1 cellular context compared by ENCODE assay signal in the genomic region with DNA sequence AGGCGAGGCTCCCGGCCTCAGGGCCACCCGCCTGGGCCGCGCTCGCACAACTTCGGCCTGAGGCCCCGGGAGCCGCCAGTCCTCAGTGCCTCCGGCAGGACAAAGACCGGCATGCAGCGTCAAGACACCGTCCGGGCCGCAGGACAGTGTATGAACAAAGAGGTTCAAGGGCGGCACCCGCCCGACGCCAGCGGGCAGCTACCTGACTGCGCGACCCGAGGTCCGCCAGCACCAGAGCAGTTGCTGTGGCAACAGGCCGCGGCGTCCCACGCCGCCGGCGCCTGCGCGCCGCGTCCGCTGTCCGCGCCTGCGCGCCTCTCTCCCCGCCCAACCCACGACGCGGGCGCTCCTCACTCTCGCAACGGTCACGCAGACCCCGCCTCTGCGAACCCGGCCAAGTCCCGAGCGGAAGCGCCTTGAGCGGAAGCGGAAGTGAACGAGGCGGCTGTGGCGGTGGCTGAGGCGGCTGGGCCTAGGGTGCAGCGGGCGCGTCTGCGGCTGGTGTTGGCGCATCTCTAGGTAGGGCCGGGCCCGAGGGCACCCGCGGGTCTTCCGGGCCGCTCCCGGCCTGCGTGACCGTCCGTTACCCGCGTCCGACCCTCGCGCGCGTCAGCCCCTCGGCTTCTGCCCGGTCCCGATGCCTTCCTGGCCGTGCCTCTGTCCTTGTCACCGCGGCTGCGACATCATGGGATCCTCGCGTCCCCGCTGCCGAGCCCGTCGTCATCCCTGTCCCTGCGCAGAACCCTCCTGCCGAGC.
TF ChIP-seq lines count a peak whose summit lies in the region.

A gene with protein sequence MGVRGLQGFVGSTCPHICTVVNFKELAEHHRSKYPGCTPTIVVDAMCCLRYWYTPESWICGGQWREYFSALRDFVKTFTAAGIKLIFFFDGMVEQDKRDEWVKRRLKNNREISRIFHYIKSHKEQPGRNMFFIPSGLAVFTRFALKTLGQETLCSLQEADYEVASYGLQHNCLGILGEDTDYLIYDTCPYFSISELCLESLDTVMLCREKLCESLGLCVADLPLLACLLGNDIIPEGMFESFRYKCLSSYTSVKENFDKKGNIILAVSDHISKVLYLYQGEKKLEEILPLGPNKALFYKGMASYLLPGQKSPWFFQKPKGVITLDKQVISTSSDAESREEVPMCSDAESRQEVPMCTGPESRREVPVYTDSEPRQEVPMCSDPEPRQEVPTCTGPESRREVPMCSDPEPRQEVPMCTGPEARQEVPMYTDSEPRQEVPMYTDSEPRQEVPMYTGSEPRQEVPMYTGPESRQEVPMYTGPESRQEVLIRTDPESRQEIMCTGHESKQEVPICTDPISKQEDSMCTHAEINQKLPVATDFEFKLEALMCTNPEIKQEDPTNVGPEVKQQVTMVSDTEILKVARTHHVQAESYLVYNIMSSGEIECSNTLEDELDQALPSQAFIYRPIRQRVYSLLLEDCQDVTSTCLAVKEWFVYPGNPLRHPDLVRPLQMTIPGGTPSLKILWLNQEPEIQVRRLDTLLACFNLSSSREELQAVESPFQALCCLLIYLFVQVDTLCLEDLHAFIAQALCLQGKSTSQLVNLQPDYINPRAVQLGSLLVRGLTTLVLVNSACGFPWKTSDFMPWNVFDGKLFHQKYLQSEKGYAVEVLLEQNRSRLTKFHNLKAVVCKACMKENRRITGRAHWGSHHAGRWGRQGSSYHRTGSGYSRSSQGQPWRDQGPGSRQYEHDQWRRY (plus strand): TSS at position 435 of the 756 bp plus-strand sequence. CDS start 10,633 bp downstream, outside the sequence.

TF ChIP-seq in HepG2, 621 proteins besides CTCF, POLR2A, EP300 and RAD21 (continued from another document and continues in another):
- TF ChIP-seq, protein P1, sequence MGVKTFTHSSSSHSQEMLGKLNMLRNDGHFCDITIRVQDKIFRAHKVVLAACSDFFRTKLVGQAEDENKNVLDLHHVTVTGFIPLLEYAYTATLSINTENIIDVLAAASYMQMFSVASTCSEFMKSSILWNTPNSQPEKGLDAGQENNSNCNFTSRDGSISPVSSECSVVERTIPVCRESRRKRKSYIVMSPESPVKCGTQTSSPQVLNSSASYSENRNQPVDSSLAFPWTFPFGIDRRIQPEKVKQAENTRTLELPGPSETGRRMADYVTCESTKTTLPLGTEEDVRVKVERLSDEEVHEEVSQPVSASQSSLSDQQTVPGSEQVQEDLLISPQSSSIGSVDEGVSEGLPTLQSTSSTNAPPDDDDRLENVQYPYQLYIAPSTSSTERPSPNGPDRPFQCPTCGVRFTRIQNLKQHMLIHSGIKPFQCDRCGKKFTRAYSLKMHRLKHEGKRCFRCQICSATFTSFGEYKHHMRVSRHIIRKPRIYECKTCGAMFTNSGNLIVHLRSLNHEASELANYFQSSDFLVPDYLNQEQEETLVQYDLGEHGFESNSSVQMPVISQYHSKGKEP (CRISPR knock-in tag; IDR thresholded peaks at IDR 0.05) = peak; percentile 59; the same call in 1 of the 2 replicates
- TF ChIP-seq MED1 (CRISPR knock-in tag; IDR thresholded peaks at IDR 0.05) (peak; percentile 85), ZBTB33 (CRISPR knock-in tag; IDR thresholded peaks at IDR 0.05) (peak; percentile 31; the same call in 1 of the 2 replicates), KDM6A (CRISPR knock-in tag; IDR thresholded peaks at IDR 0.05; ENCODE audit: low read depth) (no peak), ZNF207 (IDR thresholded peaks at IDR 0.05; ENCODE audit: borderline replicate concordance) (no peak), PLRG1 (conservative IDR thresholded peaks at IDR 0.05) (no peak), HDAC1 (CRISPR knock-in tag; IDR thresholded peaks at IDR 0.05) (peak; percentile 96), MAFF (IDR thresholded peaks at IDR 0.05; ENCODE audit: low read depth, low read length) (no peak), ATF7-NPFF (CRISPR knock-in tag; IDR thresholded peaks at IDR 0.05; ENCODE audit: low read depth) (0 out of 2 replicates have a peak, but pooled peaks have one; percentile 43), ZFP41 (CRISPR knock-in tag; IDR thresholded peaks at IDR 0.05; ENCODE audit: borderline replicate concordance) (peak; percentile 81; the same call in 1 of the 2 replicates), NFRKB (IDR thresholded peaks at IDR 0.05) (no peak), ZNF17 (CRISPR knock-in tag; IDR thresholded peaks at IDR 0.05) (no peak), CREB1 (IDR thresholded peaks at IDR 0.05) (peak; percentile 71), CREB1 (CRISPR knock-in tag; IDR thresholded peaks at IDR 0.05) (no peak), ELF1 (CRISPR knock-in tag; IDR thresholded peaks at IDR 0.05) (peak; percentile 95), KLF12 (CRISPR knock-in tag; IDR thresholded peaks at IDR 0.05; ENCODE audit: borderline replicate concordance) (peak; percentile 93; the same call in 1 of the 2 replicates), ZNF549 (CRISPR knock-in tag; IDR thresholded peaks at IDR 0.05) (no peak; the same call in 1 of the 2 replicates), ZNF746 (CRISPR knock-in tag; IDR thresholded peaks at IDR 0.05) (no peak), ZNF841 (CRISPR knock-in tag; IDR thresholded peaks at IDR 0.05; ENCODE audit: borderline replicate concordance) (no peak), REL (CRISPR knock-in tag; conservative IDR thresholded peaks at IDR 0.05) (peak; percentile 85; the same call in 1 of the 2 replicates), PRMT3 (CRISPR knock-in tag; IDR thresholded peaks at IDR 0.05; ENCODE audit: borderline replicate concordance, low read depth) (0 out of 2 replicates have a peak, but pooled peaks have one; percentile 21), ZNF605 (CRISPR knock-in tag; IDR thresholded peaks at IDR 0.05) (peak; percentile 95), FOXO1 (CRISPR knock-in tag; IDR thresholded peaks at IDR 0.05) (peak; percentile 47), YEATS4 (CRISPR knock-in tag; IDR thresholded peaks at IDR 0.05; ENCODE audit: borderline replicate concordance) (peak; percentile 95), DRAP1 (CRISPR knock-in tag; IDR thresholded peaks at IDR 0.05) (peak; percentile 82), NFYC (CRISPR knock-in tag; IDR thresholded peaks at IDR 0.05) (peak; percentile 59), ZNF232 (CRISPR knock-in tag; IDR thresholded peaks at IDR 0.05; ENCODE audit: borderline replicate concordance) (peak; percentile 93), CEBPB (IDR thresholded peaks at IDR 0.05; ENCODE audit: borderline replicate concordance, low read depth, low read length) (no peak; the same call in 1 of the 2 replicates), ZKSCAN1 (IDR thresholded peaks at IDR 0.05; ENCODE audit: low read length) (no peak), PBX3 (CRISPR knock-in tag; IDR thresholded peaks at IDR 0.05; ENCODE audit: borderline replicate concordance) (0 out of 2 replicates have a peak, but pooled peaks have one; percentile 74), RAD51 (IDR thresholded peaks at IDR 0.05; ENCODE audit: borderline replicate concordance) (no peak), KLF6 (CRISPR knock-in tag; IDR thresholded peaks at IDR 0.05) (peak; percentile 88), MXD4 (CRISPR knock-in tag; IDR thresholded peaks at IDR 0.05) (peak; percentile 92), SMARCE1 (IDR thresholded peaks at IDR 0.05; ENCODE audit: borderline replicate concordance) (no peak), MTA3 (CRISPR knock-in tag; IDR thresholded peaks at IDR 0.05) (no peak), SALL1 (CRISPR knock-in tag; IDR thresholded peaks at IDR 0.05) (peak; percentile 97), TEAD2 (CRISPR knock-in tag; IDR thresholded peaks at IDR 0.05) (no peak), ZNF678 (CRISPR knock-in tag; IDR thresholded peaks at IDR 0.05) (peak; percentile 90; the same call in 1 of the 2 replicates), ATAD3A (CRISPR knock-in tag; IDR thresholded peaks at IDR 0.05) (no peak; the same call in 1 of the 2 replicates), ZBTB2 (CRISPR knock-in tag; IDR thresholded peaks at IDR 0.05; ENCODE audit: low read depth) (peak; percentile 77), ZNF3 (CRISPR knock-in tag; IDR thresholded peaks at IDR 0.05) (no peak), TCF7 (IDR thresholded peaks at IDR 0.05; ENCODE audit: low read depth) (no peak), ZNF264 (CRISPR knock-in tag; IDR thresholded peaks at IDR 0.05) (peak; percentile 64; the same call in 1 of the 2 replicates), ZNF7 (CRISPR knock-in tag; IDR thresholded peaks at IDR 0.05) (no peak), HOXA7 (CRISPR knock-in tag; IDR thresholded peaks at IDR 0.05) (no peak)
- TF ChIP-seq, protein P2, sequence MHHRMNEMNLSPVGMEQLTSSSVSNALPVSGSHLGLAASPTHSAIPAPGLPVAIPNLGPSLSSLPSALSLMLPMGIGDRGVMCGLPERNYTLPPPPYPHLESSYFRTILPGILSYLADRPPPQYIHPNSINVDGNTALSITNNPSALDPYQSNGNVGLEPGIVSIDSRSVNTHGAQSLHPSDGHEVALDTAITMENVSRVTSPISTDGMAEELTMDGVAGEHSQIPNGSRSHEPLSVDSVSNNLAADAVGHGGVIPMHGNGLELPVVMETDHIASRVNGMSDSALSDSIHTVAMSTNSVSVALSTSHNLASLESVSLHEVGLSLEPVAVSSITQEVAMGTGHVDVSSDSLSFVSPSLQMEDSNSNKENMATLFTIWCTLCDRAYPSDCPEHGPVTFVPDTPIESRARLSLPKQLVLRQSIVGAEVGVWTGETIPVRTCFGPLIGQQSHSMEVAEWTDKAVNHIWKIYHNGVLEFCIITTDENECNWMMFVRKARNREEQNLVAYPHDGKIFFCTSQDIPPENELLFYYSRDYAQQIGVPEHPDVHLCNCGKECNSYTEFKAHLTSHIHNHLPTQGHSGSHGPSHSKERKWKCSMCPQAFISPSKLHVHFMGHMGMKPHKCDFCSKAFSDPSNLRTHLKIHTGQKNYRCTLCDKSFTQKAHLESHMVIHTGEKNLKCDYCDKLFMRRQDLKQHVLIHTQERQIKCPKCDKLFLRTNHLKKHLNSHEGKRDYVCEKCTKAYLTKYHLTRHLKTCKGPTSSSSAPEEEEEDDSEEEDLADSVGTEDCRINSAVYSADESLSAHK (CRISPR knock-in tag; IDR thresholded peaks at IDR 0.05; ENCODE audit: borderline replicate concordance) = no peak; the same call in 1 of the 2 replicates
- TF ChIP-seq, protein P3, sequence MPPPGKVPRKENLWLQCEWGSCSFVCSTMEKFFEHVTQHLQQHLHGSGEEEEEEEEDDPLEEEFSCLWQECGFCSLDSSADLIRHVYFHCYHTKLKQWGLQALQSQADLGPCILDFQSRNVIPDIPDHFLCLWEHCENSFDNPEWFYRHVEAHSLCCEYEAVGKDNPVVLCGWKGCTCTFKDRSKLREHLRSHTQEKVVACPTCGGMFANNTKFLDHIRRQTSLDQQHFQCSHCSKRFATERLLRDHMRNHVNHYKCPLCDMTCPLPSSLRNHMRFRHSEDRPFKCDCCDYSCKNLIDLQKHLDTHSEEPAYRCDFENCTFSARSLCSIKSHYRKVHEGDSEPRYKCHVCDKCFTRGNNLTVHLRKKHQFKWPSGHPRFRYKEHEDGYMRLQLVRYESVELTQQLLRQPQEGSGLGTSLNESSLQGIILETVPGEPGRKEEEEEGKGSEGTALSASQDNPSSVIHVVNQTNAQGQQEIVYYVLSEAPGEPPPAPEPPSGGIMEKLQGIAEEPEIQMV (CRISPR knock-in tag; IDR thresholded peaks at IDR 0.05; ENCODE audit: low read depth) = peak; percentile 93
- TF ChIP-seq, protein P4, sequence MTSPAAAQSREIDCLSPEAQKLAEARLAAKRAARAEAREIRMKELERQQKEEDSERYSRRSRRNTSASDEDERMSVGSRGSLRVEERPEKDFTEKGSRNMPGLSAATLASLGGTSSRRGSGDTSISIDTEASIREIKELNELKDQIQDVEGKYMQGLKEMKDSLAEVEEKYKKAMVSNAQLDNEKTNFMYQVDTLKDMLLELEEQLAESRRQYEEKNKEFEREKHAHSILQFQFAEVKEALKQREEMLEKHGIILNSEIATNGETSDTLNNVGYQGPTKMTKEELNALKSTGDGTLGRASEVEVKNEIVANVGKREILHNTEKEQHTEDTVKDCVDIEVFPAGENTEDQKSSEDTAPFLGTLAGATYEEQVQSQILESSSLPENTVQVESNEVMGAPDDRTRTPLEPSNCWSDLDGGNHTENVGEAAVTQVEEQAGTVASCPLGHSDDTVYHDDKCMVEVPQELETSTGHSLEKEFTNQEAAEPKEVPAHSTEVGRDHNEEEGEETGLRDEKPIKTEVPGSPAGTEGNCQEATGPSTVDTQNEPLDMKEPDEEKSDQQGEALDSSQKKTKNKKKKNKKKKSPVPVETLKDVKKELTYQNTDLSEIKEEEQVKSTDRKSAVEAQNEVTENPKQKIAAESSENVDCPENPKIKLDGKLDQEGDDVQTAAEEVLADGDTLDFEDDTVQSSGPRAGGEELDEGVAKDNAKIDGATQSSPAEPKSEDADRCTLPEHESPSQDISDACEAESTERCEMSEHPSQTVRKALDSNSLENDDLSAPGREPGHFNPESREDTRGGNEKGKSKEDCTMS (CRISPR knock-in tag; conservative IDR thresholded peaks at IDR 0.05) = no peak
